In genomic region chr12:1272132-1272531, GRCh38 we compare ENCODE assay signal across 14 cellular contexts.
"Had no signal": no experiment of that assay in that cellular context is flagged by ENCODE, and none has a peak within 500 bp of the region (broad histone marks: within the 10 kb centered on the region; RNA-seq: fewer than 3 reads in every experiment).

No MANE protein-coding gene starts in this region.

- DNase-seq: activated CD4-positive, alpha-beta T cell treated with anti-CD3 and anti-CD28 coated beads, Interleukin-2, amount 10 ng/mL, durations not matched to agents 24 days and 14 days; activated T-cell treated with anti-CD3 and anti-CD28 coated beads, Interleukin-2, amount 50 U/mL, for 48 hours; amniotic stem cell; effector memory CD4-positive, alpha-beta T cell; kidney; retina; T1000; trophoblast cell had no signal

- H3K27me3 ChIP-seq: gastroesophageal sphincter, neutrophil had no signal

- H3K4me1 ChIP-seq: gastroesophageal sphincter had no signal

- H3K9me3 ChIP-seq: gastroesophageal sphincter, neutrophil had no signal

- H3K4me3 ChIP-seq: gastroesophageal sphincter, skin epidermis had no signal

- H3K4me1 Mint-ChIP-seq: brain had no signal

- H3K27me3 Mint-ChIP-seq: activated CD4-positive, alpha-beta T cell treated with anti-CD3 and anti-CD28 coated beads, Interleukin-2, amount 10 ng/mL, durations not matched to agents 24 days and 14 days; brain; stimulated activated memory B cell treated with anti-CD40 and anti-IgM and Interleukin-4, amounts not matched to agents 10 μg/mL and 1 μg/mL and 100 μg/mL, for 72 hours had no signal

- H3K27ac Mint-ChIP-seq: activated CD4-positive, alpha-beta T cell treated with anti-CD3 and anti-CD28 coated beads, Interleukin-2, amount 10 ng/mL, durations not matched to agents 24 days and 14 days; brain; stimulated activated memory B cell treated with anti-CD40 and anti-IgM and Interleukin-4, amounts not matched to agents 10 μg/mL and 1 μg/mL and 100 μg/mL, for 72 hours had no signal

- H3K9me3 Mint-ChIP-seq: activated CD4-positive, alpha-beta T cell treated with anti-CD3 and anti-CD28 coated beads, Interleukin-2, amount 10 ng/mL, durations not matched to agents 24 days and 14 days; brain; stimulated activated memory B cell treated with anti-CD40 and anti-IgM and Interleukin-4, amounts not matched to agents 10 μg/mL and 1 μg/mL and 100 μg/mL, for 72 hours had no signal

- H3K36me3 ChIP-seq: neutrophil had no signal

- H3K4me3 Mint-ChIP-seq: activated CD4-positive, alpha-beta T cell treated with anti-CD3 and anti-CD28 coated beads, Interleukin-2, amount 10 ng/mL, durations not matched to agents 24 days and 14 days; brain; stimulated activated memory B cell treated with anti-CD40 and anti-IgM and Interleukin-4, amounts not matched to agents 10 μg/mL and 1 μg/mL and 100 μg/mL, for 72 hours had no signal

- H3K27ac ChIP-seq: epithelial cell of prostate, gastroesophageal sphincter, neutrophil, skin epidermis had no signal

- ATAC-seq: gastroesophageal sphincter; stimulated activated memory B cell treated with anti-CD40 and anti-IgM and Interleukin-4, amounts not matched to agents 10 μg/mL and 1 μg/mL and 100 μg/mL, for 72 hours had no signal
